12 cellular contexts compared by ENCODE assay signal in genomic region chr2:115161531-115162453, GRCh38.
DNase-seq lines count a peak whose midpoint lies in the region; ATAC-seq and TF ChIP-seq lines count a peak whose summit lies in the region.
"Had no signal": no experiment of that assay in that cellular context is flagged by ENCODE, and none has a peak within 500 bp of the region (broad histone marks: within the 10 kb centered on the region; RNA-seq: fewer than 3 reads in every experiment).

No MANE protein-coding gene starts in this region.

- H3K79me2 ChIP-seq in GM23338 (replicated peaks; ENCODE audit: insufficient read depth), result peaks cover 18% of the 10 kb centered on the region

- 0 to 1% (median 1%) methylated on average over 44 to 113 of the region's 113 CpGs for WGBS in psoas muscle, 3 donors

- intact Hi-C loops in psoas muscle (cut with DNase I), result no loop called here
- intact Hi-C loops in CD14-positive monocyte (cut with micrococcal nuclease), result no loop called here

- ATAC-seq in GM23338, result peak; percentile 74
- no peak for ATAC-seq in psoas muscle
- ATAC-seq in HG03342 (IDR thresholded peaks at IDR 0.05; ENCODE audit: unreplicated experiment), result no peak
- ATAC-seq in HG03108 (IDR thresholded peaks at IDR 0.05; ENCODE audit: unreplicated experiment), result no peak
- ATAC-seq: stimulated activated naive CD8-positive, alpha-beta T cell treated with anti-CD3 and anti-CD28 coated beads, Interleukin-15, Interleukin-2, amounts not matched to agents 100 U/mL and 50 U/mL, for 24 hours had no signal

- H3K4me2 ChIP-seq in GM23338, result peak overlapping the region; percentile 95

- peaks cover 15% of the 10 kb centered on the region for H4K20me1 ChIP-seq in GM23338 (replicated peaks; ENCODE audit: insufficient read depth)

- H3K27me3 Mint-ChIP-seq in GM23338 (ENCODE audit: insufficient read depth, low read depth, poor library complexity) (peaks cover 26% of the 10 kb centered on the region), CD14-positive monocyte (ENCODE audit: low read depth in 3 of 3) (peaks cover 34 to 39% (median 34%) of the 10 kb centered on the region in 3 donors)

- H3K9me2 ChIP-seq in GM23338 (ENCODE audit: insufficient read depth), result no peaks in the 10 kb centered on the region

- H3K4me3 ChIP-seq in GM23338, result peak overlapping the region; percentile 79
- H3K4me3 ChIP-seq in psoas muscle, result peak overlapping the region; percentile 22
- H3K4me3 ChIP-seq: SJSA1 had no signal

- H3K36me3 Mint-ChIP-seq in GM23338 (ENCODE audit: low read depth) (peaks cover 4% of the 10 kb centered on the region; the same call in 2 of the 3 replicates), CD14-positive monocyte (peaks cover 0 to 3% of the 10 kb centered on the region in 2 donors)

- H3F3A ChIP-seq in GM23338 (replicated peaks; ENCODE audit: low read depth), result no peaks in the 10 kb centered on the region

- H3K36me3 ChIP-seq in GM23338 (ENCODE audit: insufficient read depth) (no peaks in the 10 kb centered on the region), psoas muscle (ENCODE audit: insufficient read depth in 1 of 2, low read depth in 1 of 2) (no peaks in the 10 kb centered on the region)
- H3K36me3 ChIP-seq: SJSA1 had no signal

- H2AFZ ChIP-seq in GM23338, result peak overlapping the region; percentile 61

- DNase-seq in GM23338 (ENCODE audit: low spot score) (peak; percentile 76), NCI-H510A (lab: John Stamatoyannopoulos, UW) (peak; percentile 82), hippocampal formation (lab: John Stamatoyannopoulos, UW) (peak; percentile 9 to 27), psoas muscle (peak; percentile 12 to 26), CD14-positive monocyte (ENCODE audit: low spot score) (no peak), midbrain (lab: John Stamatoyannopoulos, UW) (no peak)
- DNase-seq: activated T-cell treated with anti-CD3 and anti-CD28 coated beads, Interleukin-2, amount 50 U/mL, for 1 hour; IMR-90; stimulated activated naive CD8-positive, alpha-beta T cell treated with anti-CD3 and anti-CD28 coated beads, Interleukin-15, Interleukin-2, amounts not matched to agents 100 U/mL and 50 U/mL, for 24 hours had no signal

- H3K27ac Mint-ChIP-seq in GM23338, result no peak overlapping the region
- H3K27ac Mint-ChIP-seq in CD14-positive monocyte, result no peak overlapping the region

- no peaks in the 10 kb centered on the region; the same call in 2 of the 3 replicates for H3K9me3 Mint-ChIP-seq in GM23338
- peaks cover 0 to 10% (median 6%) of the 10 kb centered on the region in 7 donors for H3K9me3 Mint-ChIP-seq in CD14-positive monocyte

- H3K4me3 Mint-ChIP-seq in GM23338 (peak overlapping the region; percentile 88), CD14-positive monocyte (peak overlapping the region in 1 of 2 donors; percentile 79)

- H3K4me1 Mint-ChIP-seq in GM23338, result peaks cover 11% of the 10 kb centered on the region
- H3K4me1 Mint-ChIP-seq in CD14-positive monocyte, result peaks cover 3% of the 10 kb centered on the region

- H3K4me1 ChIP-seq in GM23338 (ENCODE audit: insufficient read depth) (peaks cover 8% of the 10 kb centered on the region; the same call in 1 of the 2 replicates), psoas muscle (no peaks in the 10 kb centered on the region)
- H3K4me1 ChIP-seq: SJSA1 had no signal

- H3K27ac ChIP-seq in GM23338 (ENCODE audit: low read depth) (no peak overlapping the region), psoas muscle (no peak overlapping the region)
- H3K27ac ChIP-seq: SJSA1 had no signal

- TF ChIP-seq CTCF in GM23338 (conservative IDR thresholded peaks at IDR 0.05; ENCODE audit: low read depth in 2 of 2) (no peak), psoas muscle (IDR thresholded peaks at IDR 0.05) (no peak), CD14-positive monocyte (IDR thresholded peaks at IDR 0.05) (no peak)

- H3K9me3 ChIP-seq in psoas muscle, result no peaks in the 10 kb centered on the region

- H3K27me3 ChIP-seq in GM23338 (ENCODE audit: insufficient read depth) (peaks cover 41% of the 10 kb centered on the region), psoas muscle (ENCODE audit: insufficient read depth in 3 of 3, low read length in 2 of 3) (peaks cover 8 to 49% (median 15%) of the 10 kb centered on the region in 3 donors)
- H3K27me3 ChIP-seq: SJSA1 had no signal

TF ChIP-seq in GM23338, 12 proteins besides CTCF, POLR2A, EP300 and RAD21 (continues in another document):
- TF ChIP-seq CREB1 (CRISPR knock-in tag; IDR thresholded peaks at IDR 0.05; ENCODE audit: low read depth) (no peak; the same call in 1 of the 2 replicates), STAT1 (IDR thresholded peaks at IDR 0.05; ENCODE audit: unreplicated experiment) (no peak), EZH2 (IDR thresholded peaks at IDR 0.05; ENCODE audit: low read depth, unreplicated experiment) (no peak), NANOG (IDR thresholded peaks at IDR 0.05; ENCODE audit: borderline replicate concordance) (no peak), JUNB (IDR thresholded peaks at IDR 0.05; ENCODE audit: unreplicated experiment) (no peak), EZH2phosphoT487 (IDR thresholded peaks at IDR 0.05; ENCODE audit: unreplicated experiment) (no peak), ZNF331 (CRISPR knock-in tag; IDR thresholded peaks at IDR 0.05; ENCODE audit: low read depth) (no peak), ZNF462 (CRISPR knock-in tag; IDR thresholded peaks at IDR 0.05) (no peak)
- TF ChIP-seq, protein P1, sequence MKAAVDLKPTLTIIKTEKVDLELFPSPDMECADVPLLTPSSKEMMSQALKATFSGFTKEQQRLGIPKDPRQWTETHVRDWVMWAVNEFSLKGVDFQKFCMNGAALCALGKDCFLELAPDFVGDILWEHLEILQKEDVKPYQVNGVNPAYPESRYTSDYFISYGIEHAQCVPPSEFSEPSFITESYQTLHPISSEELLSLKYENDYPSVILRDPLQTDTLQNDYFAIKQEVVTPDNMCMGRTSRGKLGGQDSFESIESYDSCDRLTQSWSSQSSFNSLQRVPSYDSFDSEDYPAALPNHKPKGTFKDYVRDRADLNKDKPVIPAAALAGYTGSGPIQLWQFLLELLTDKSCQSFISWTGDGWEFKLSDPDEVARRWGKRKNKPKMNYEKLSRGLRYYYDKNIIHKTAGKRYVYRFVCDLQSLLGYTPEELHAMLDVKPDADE (IDR thresholded peaks at IDR 0.05), result no peak

Comparison
In these comparisons a context has a peak if more than half of its experiments do, and no peak if none do; other contexts are left out.
1. DNase-seq: peak in GM23338 (single experiment), NCI-H510A (single experiment), hippocampal formation (2 of 2) and psoas muscle (2 of 2); none in CD14-positive monocyte (single experiment) and midbrain (single experiment).